In the genomic region with DNA sequence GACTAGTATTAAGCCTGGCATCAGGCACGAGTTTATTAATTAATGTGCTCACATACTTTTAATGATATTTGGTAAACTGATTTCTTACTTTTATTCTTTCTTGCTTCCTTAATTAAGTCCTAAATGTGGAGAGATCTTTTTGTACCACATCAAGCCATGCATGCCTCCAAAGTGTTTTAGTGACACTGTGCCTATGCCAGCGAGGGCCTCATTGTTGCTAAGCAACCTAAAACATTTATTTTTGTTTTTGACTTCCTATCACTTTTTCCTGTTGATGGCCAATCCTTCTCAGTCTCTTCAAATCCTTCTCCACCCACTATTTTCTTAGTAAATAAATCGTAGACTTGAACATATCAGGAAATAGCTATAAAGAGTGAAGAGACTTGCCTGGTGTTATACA, we compare ENCODE assay signal across 21 cellular contexts. TPM values are rescaled to one million over a fixed set of nuclear protein-coding genes. Genes with fewer than 3 reads are reported as not detected.
DNase-seq lines count a peak whose midpoint lies in the region; ATAC-seq and TF ChIP-seq lines count a peak whose summit lies in the region.
"Had no signal": no experiment of that assay in that cellular context is flagged by ENCODE, and none has a peak within 500 bp of the region (broad histone marks: within the 10 kb centered on the region; RNA-seq: fewer than 3 reads in every experiment).

No MANE protein-coding gene starts in this region.

- no peak overlapping the region for H3K4me3 ChIP-seq in heart left ventricle
- no peak overlapping the region for H3K4me3 ChIP-seq in naive thymus-derived CD4-positive, alpha-beta T cell (ENCODE audit: low read length)
- H3K4me3 ChIP-seq: A549, GM12878, GM23248, HAP-1 had no signal

- 38 to 49% (median 44%) methylated on average over 3 of the region's 3 CpGs for WGBS in heart left ventricle, 4 donors

- peak overlapping the region; percentile 64 for H3K27ac Mint-ChIP-seq in endothelial cell (ENCODE audit: unreplicated experiment)
- no peak overlapping the region for H3K27ac Mint-ChIP-seq in naive thymus-derived CD4-positive, alpha-beta T cell
- H3K27ac Mint-ChIP-seq in natural killer cell treated with Interleukin-12 subunit alpha and Interleukin-12 subunit beta and Interleukin-15 and Interleukin-18, amount 100 ng/mL, for 72 hours: no peak overlapping the region
- H3K27ac Mint-ChIP-seq: CD14-positive monocyte had no signal

- intact Hi-C loops in left ventricle myocardium superior (cut with micrococcal nuclease): no loop called here
- intact Hi-C loops in heart left ventricle (cut with DNase I): no loop called here
- intact Hi-C loops in naive thymus-derived CD4-positive, alpha-beta T cell (cut with micrococcal nuclease): no loop called here

- no peaks in the 10 kb centered on the region for H3K36me3 ChIP-seq in heart left ventricle
- H3K36me3 ChIP-seq in naive thymus-derived CD4-positive, alpha-beta T cell (ENCODE audit: control insufficient read depth in 2 of 3, insufficient read depth in 3 of 3, low read length in 3 of 3): no peaks in the 10 kb centered on the region
- H3K36me3 ChIP-seq: HAP-1 had no signal

- POLR2A ChIA-PET in naive thymus-derived CD4-positive, alpha-beta T cell (lab: Charles Lee): no interaction called here

- TF ChIP-seq CTCF in heart left ventricle (IDR thresholded peaks at IDR 0.05) (no peak), endothelial cell (IDR thresholded peaks at IDR 0.05; ENCODE audit: unreplicated experiment) (no peak)

- no peaks in the 10 kb centered on the region for H3K9me3 Mint-ChIP-seq in endothelial cell (ENCODE audit: unreplicated experiment)
- no peaks in the 10 kb centered on the region for H3K9me3 Mint-ChIP-seq in naive thymus-derived CD4-positive, alpha-beta T cell
- H3K9me3 Mint-ChIP-seq in natural killer cell treated with Interleukin-12 subunit alpha and Interleukin-12 subunit beta and Interleukin-15 and Interleukin-18, amount 100 ng/mL, for 72 hours: no peaks in the 10 kb centered on the region

- DNase-seq in DMS53 (lab: John Stamatoyannopoulos, UW) (peak; percentile 39), DMS53 treated with DMSO at 0.1 percent for 48 hours (lab: John Stamatoyannopoulos, UW; ENCODE audit: unreplicated experiment) (no peak), left ventricle myocardium superior (no peak), heart left ventricle (no peak), endothelial cell (ENCODE audit: low spot score) (no peak)
- DNase-seq in naive thymus-derived CD4-positive, alpha-beta T cell: peak in 1 of 9 donors; percentile 13
- no peak for DNase-seq in natural killer cell treated with Interleukin-12 subunit alpha and Interleukin-12 subunit beta and Interleukin-15 and Interleukin-18, amount 100 ng/mL, for 72 hours (ENCODE audit: low spot score)
- DNase-seq: AML-193, DMS153, DND-41, EL, GM23248 had no signal

- H3K36me3 Mint-ChIP-seq in endothelial cell (ENCODE audit: low read depth, unreplicated experiment): no peaks in the 10 kb centered on the region
- no peaks in the 10 kb centered on the region for H3K36me3 Mint-ChIP-seq in naive thymus-derived CD4-positive, alpha-beta T cell
- no peaks in the 10 kb centered on the region for H3K36me3 Mint-ChIP-seq in natural killer cell treated with Interleukin-12 subunit alpha and Interleukin-12 subunit beta and Interleukin-15 and Interleukin-18, amount 100 ng/mL, for 72 hours
- H3K36me3 Mint-ChIP-seq: CD14-positive monocyte; CD4-positive, alpha-beta memory T cell had no signal

- H3K4me1 ChIP-seq in heart left ventricle: no peaks in the 10 kb centered on the region
- H3K4me1 ChIP-seq in naive thymus-derived CD4-positive, alpha-beta T cell (ENCODE audit: control insufficient read depth in 2 of 2, insufficient read depth in 2 of 2, low read length in 2 of 2): no peaks in the 10 kb centered on the region
- H3K4me1 ChIP-seq: A549, HAP-1 had no signal

- H3K9me3 ChIP-seq in heart left ventricle: no peaks in the 10 kb centered on the region
- no peaks in the 10 kb centered on the region for H3K9me3 ChIP-seq in naive thymus-derived CD4-positive, alpha-beta T cell (ENCODE audit: control insufficient read depth in 2 of 3, low read length in 3 of 3)
- H3K9me3 ChIP-seq: A549, HAP-1 had no signal

- no peak overlapping the region for H3K27ac ChIP-seq in heart left ventricle
- no peak overlapping the region for H3K27ac ChIP-seq in naive thymus-derived CD4-positive, alpha-beta T cell (ENCODE audit: low read depth, low read length)
- H3K27ac ChIP-seq: 22Rv1, A549, GM23248 had no signal

- H3K4me3 Mint-ChIP-seq in endothelial cell (ENCODE audit: unreplicated experiment): no peak overlapping the region
- no peak overlapping the region for H3K4me3 Mint-ChIP-seq in naive thymus-derived CD4-positive, alpha-beta T cell
- H3K4me3 Mint-ChIP-seq in natural killer cell treated with Interleukin-12 subunit alpha and Interleukin-12 subunit beta and Interleukin-15 and Interleukin-18, amount 100 ng/mL, for 72 hours: no peak overlapping the region
- H3K4me3 Mint-ChIP-seq: CD14-positive monocyte; CD4-positive, alpha-beta memory T cell had no signal

- no peak for TF ChIP-seq POLR2A in heart left ventricle (IDR thresholded peaks at IDR 0.05)

- CTCF ChIA-PET in naive thymus-derived CD4-positive, alpha-beta T cell (lab: Charles Lee): no interaction called here

- peak; percentile 74 for ATAC-seq in left ventricle myocardium superior
- no peak for ATAC-seq in heart left ventricle
- ATAC-seq in naive thymus-derived CD4-positive, alpha-beta T cell: peak; percentile 29
- no peak for ATAC-seq in activated CD4-positive, CD25-positive, alpha-beta regulatory T cell treated with anti-CD3 and anti-CD28 coated beads, Interleukin-2, amount 50 U/mL, for 24 hours
- ATAC-seq in natural killer cell treated with Interleukin-12 subunit alpha and Interleukin-12 subunit beta and Interleukin-15 and Interleukin-18, amount 100 ng/mL, for 72 hours: no peak
- ATAC-seq: A549, GM12878 had no signal

- H3K27me3 ChIP-seq in heart left ventricle: peaks cover 0 to 16% (median 6%) of the 10 kb centered on the region in 9 donors
- no peaks in the 10 kb centered on the region for H3K27me3 ChIP-seq in naive thymus-derived CD4-positive, alpha-beta T cell (ENCODE audit: control insufficient read depth in 2 of 2, insufficient read depth in 2 of 2, low read length in 2 of 2)

- H3K4me1 Mint-ChIP-seq in endothelial cell (ENCODE audit: unreplicated experiment): peaks cover 6% of the 10 kb centered on the region
- peaks cover 0 to 6% (median 0%) of the 10 kb centered on the region in 7 donors for H3K4me1 Mint-ChIP-seq in naive thymus-derived CD4-positive, alpha-beta T cell
- no peaks in the 10 kb centered on the region for H3K4me1 Mint-ChIP-seq in natural killer cell treated with Interleukin-12 subunit alpha and Interleukin-12 subunit beta and Interleukin-15 and Interleukin-18, amount 100 ng/mL, for 72 hours (ENCODE audit: low read depth in 2 of 2)
- H3K4me1 Mint-ChIP-seq: CD14-positive monocyte had no signal

- H3K27me3 Mint-ChIP-seq in endothelial cell (ENCODE audit: unreplicated experiment): no peaks in the 10 kb centered on the region
- H3K27me3 Mint-ChIP-seq in naive thymus-derived CD4-positive, alpha-beta T cell: peaks cover 9 to 39% (median 17%) of the 10 kb centered on the region in 5 donors
- H3K27me3 Mint-ChIP-seq in natural killer cell treated with Interleukin-12 subunit alpha and Interleukin-12 subunit beta and Interleukin-15 and Interleukin-18, amount 100 ng/mL, for 72 hours: peaks cover 12 to 21% of the 10 kb centered on the region in 2 donors

RNA-seq across cellular contexts. Expression of a gene that starts 5.5 kb away (rescaled TPM):
- total RNA-seq in left ventricle myocardium superior: 0.40 TPM
- 1 to 10 TPM in 1 of 9 donors, under 1 TPM in 5, not detected in 3; 0.07 to 1.4 (median 0.25) TPM for total RNA-seq in heart left ventricle
- under 1 TPM; 0.04 to 0.11 TPM for polyA plus RNA-seq in heart left ventricle
- 8.5 TPM for total RNA-seq in endothelial cell (ENCODE audit: unreplicated experiment)
- total RNA-seq in naive thymus-derived CD4-positive, alpha-beta T cell: under 1 TPM in 2 of 5 experiments, not detected in 3; 0.15 to 0.50 TPM
- polyA plus RNA-seq in naive thymus-derived CD4-positive, alpha-beta T cell: not detected
- total RNA-seq in natural killer cell treated with Interleukin-12 subunit alpha and Interleukin-12 subunit beta and Interleukin-15 and Interleukin-18, amount 100 ng/mL, for 72 hours: under 1 TPM in 1 of 2 donors, not detected in 1; 0.12 TPM
- total RNA-seq: CD4-positive, alpha-beta memory T cell; G401; GM23248; H4 had no signal
- polyA plus RNA-seq: CD4-positive, alpha-beta memory T cell had no signal

Comparison
In these comparisons a context has a peak if more than half of its experiments do, and no peak if none do; other contexts are left out.
1. ATAC-seq: peak in left ventricle myocardium superior (single experiment) and naive thymus-derived CD4-positive, alpha-beta T cell (single experiment); none in heart left ventricle (0 of 4), activated CD4-positive, CD25-positive, alpha-beta regulatory T cell treated with anti-CD3 and anti-CD28 coated beads, Interleukin-2, amount 50 U/mL, for 24 hours (0 of 2) and natural killer cell treated with Interleukin-12 subunit alpha and Interleukin-12 subunit beta and Interleukin-15 and Interleukin-18, amount 100 ng/mL, for 72 hours (0 of 2).